24 cellular contexts compared by ENCODE assay signal in the genomic region with DNA sequence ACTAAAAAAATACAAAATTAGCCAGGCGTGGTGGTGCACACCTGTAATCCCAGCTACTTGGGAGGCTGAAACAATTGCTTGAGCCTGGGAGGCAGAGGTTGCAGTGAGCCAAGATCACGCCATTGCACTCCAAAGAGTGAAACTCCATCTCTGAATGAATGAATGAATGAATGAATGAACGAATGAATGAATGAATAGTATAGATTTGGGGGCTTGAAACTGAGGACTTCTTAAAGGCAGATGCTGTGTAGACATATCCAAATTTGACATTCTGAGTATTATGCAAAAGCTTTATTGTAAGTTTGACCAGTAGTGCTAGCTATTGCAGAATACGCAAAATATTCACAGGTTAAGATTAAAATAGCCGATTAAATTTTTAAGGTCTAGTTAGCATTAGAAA. TPM values are rescaled to one million over a fixed set of nuclear protein-coding genes. Genes with fewer than 3 reads are reported as not detected.
A peak's percentile ranks its signal among the peaks of the same experiment; 100 is the strongest.
DNase-seq lines count a peak whose midpoint lies in the region; ATAC-seq, FAIRE-seq and TF ChIP-seq lines count a peak whose summit lies in the region.
"Had no signal": no experiment of that assay in that cellular context is flagged by ENCODE, and none has a peak within 500 bp of the region (broad histone marks: within the 10 kb centered on the region; RNA-seq: fewer than 3 reads in every experiment).

No MANE protein-coding gene starts in this region.

- no peak overlapping the region for H3K4me3 Mint-ChIP-seq in CD8-positive, alpha-beta T cell
- H3K4me3 Mint-ChIP-seq: B cell; CD4-positive, alpha-beta T cell; CD8-positive, alpha-beta memory T cell had no signal

- BruUV-seq in HepG2 (replicated peaks; lab: Mats Ljungman, UMichigan) (no TSS peak), K562 (replicated peaks; lab: Mats Ljungman, UMichigan) (no TSS peak)

- H3K27me3 Mint-ChIP-seq in CD8-positive, alpha-beta T cell (ENCODE audit: low read depth) = no peaks in the 10 kb centered on the region
- H3K27me3 Mint-ChIP-seq: B cell; CD4-positive, alpha-beta T cell; CD8-positive, alpha-beta memory T cell had no signal

- H3K36me3 Mint-ChIP-seq in CD8-positive, alpha-beta T cell = peaks cover 22% of the 10 kb centered on the region

- H3K36me3 ChIP-seq in HepG2 (replicated peaks in 1 of 2; ENCODE audit: control insufficient read depth in 1 of 2, insufficient read depth in 2 of 2, low read length in 2 of 2) (peaks cover 2 to 4% of the 10 kb centered on the region in 2 experiments; a peak in 4 of 5 replicates), right lobe of liver (peaks cover 0 to 12% (median 5%) of the 10 kb centered on the region in 4 donors), K562 (ENCODE audit: control insufficient read depth, insufficient read depth, low read length) (peaks cover 12% of the 10 kb centered on the region)
- H3K36me3 ChIP-seq in CD8-positive, alpha-beta T cell (ENCODE audit: insufficient read depth, low read length) = peaks cover 8% of the 10 kb centered on the region

- no peaks in the 10 kb centered on the region for H3K79me2 ChIP-seq in HepG2 (ENCODE audit: insufficient read depth, low read length)
- no peaks in the 10 kb centered on the region for H3K79me2 ChIP-seq in K562 (ENCODE audit: control insufficient read depth, insufficient read depth, low read length)

- no peak overlapping the region for H3K27ac Mint-ChIP-seq in CD8-positive, alpha-beta T cell
- H3K27ac Mint-ChIP-seq: B cell; CD4-positive, alpha-beta T cell; CD8-positive, alpha-beta memory T cell had no signal

- H3K27ac ChIP-seq in HepG2 (ENCODE audit: extremely low read length, insufficient read depth, low read length) (no peak overlapping the region), right lobe of liver (no peak overlapping the region), VCaP (peak overlapping the region; percentile 62), K562 (ENCODE audit: extremely low read depth, low read depth, low read length) (no peak overlapping the region)
- no peak overlapping the region for H3K27ac ChIP-seq in CD8-positive, alpha-beta T cell (ENCODE audit: low read depth, low read length)
- H3K27ac ChIP-seq: A549; BLaER1 treated with 17β-estradiol and CSF1 and Interleukin-3, amounts not matched to agents 10 nM and 100 nM; C4-2B had no signal

- TF ChIP-seq RAD21 in HepG2 (CRISPR knock-in tag; IDR thresholded peaks at IDR 0.05) = no peak
- TF ChIP-seq RAD21 in K562 (CRISPR knock-in tag; conservative IDR thresholded peaks at IDR 0.05 in 1 of 2, IDR thresholded peaks at IDR 0.05 in 1 of 2) = no peak

- no peaks in the 10 kb centered on the region for H3K27me3 ChIP-seq in HepG2 (ENCODE audit: control insufficient read depth in 1 of 2, insufficient read depth in 2 of 2, low read length in 2 of 2)
- no peaks in the 10 kb centered on the region for H3K27me3 ChIP-seq in right lobe of liver
- H3K27me3 ChIP-seq in K562 (ENCODE audit: control insufficient read depth in 2 of 2, insufficient read depth in 2 of 2, low read length in 2 of 2) = no peaks in the 10 kb centered on the region
- H3K27me3 ChIP-seq in CD8-positive, alpha-beta T cell (ENCODE audit: insufficient read depth, low read length) = no peaks in the 10 kb centered on the region
- H3K27me3 ChIP-seq: BLaER1 treated with 17β-estradiol and CSF1 and Interleukin-3, amounts not matched to agents 10 nM and 100 nM had no signal

- no peaks in the 10 kb centered on the region for H3K9me3 Mint-ChIP-seq in CD8-positive, alpha-beta T cell
- H3K9me3 Mint-ChIP-seq: CD4-positive, alpha-beta T cell; CD8-positive, alpha-beta memory T cell had no signal

- H2AFZ ChIP-seq in HepG2 (ENCODE audit: low read length) = no peak overlapping the region
- H2AFZ ChIP-seq in K562 (ENCODE audit: low read depth, low read length) = no peak overlapping the region

- CTCF ChIA-PET in HepG2 (lab: Yijun Ruan, JAX; ENCODE audit: low intra/inter-chr PET ratio, low total read pairs) = no interaction called here
- CTCF ChIA-PET in K562 (lab: Yijun Ruan, JAX; ENCODE audit: low intra/inter-chr PET ratio) = no interaction called here
- CTCF ChIA-PET in CD8-positive, alpha-beta T cell (lab: Charles Lee) = interaction anchor here (2.3 kb wide), 1 partner anchor 10 kb away, joined by 8 read pairs; no protein-coding TSS in a partner anchor

- ATAC-seq in HepG2 (no peak), right lobe of liver (no peak), K562 (no peak)
- no peak for ATAC-seq in CD8-positive, alpha-beta T cell
- ATAC-seq: A549 had no signal

- no peaks in the 10 kb centered on the region for H3K9me1 ChIP-seq in K562 (ENCODE audit: control insufficient read depth, insufficient read depth, low read length)

- H3K4me2 ChIP-seq in HepG2 (ENCODE audit: low read depth, low read length) (no peak overlapping the region), K562 (ENCODE audit: insufficient read depth, low read length) (no peak overlapping the region)
- H3K4me2 ChIP-seq: A549; BLaER1 treated with 17β-estradiol and CSF1 and Interleukin-3, amounts not matched to agents 10 nM and 100 nM had no signal

- H3K4me1 ChIP-seq in HepG2 (ENCODE audit: insufficient read depth, low read length) (no peaks in the 10 kb centered on the region), right lobe of liver (no peaks in the 10 kb centered on the region), K562 (replicated peaks in 1 of 2; ENCODE audit: control insufficient read depth in 2 of 2, insufficient read depth in 2 of 2, low read length in 2 of 2) (no peaks in the 10 kb centered on the region)
- H3K4me1 ChIP-seq in CD8-positive, alpha-beta T cell (ENCODE audit: insufficient read depth, low read length) = no peaks in the 10 kb centered on the region
- H3K4me1 ChIP-seq: A549; BLaER1 treated with 17β-estradiol and CSF1 and Interleukin-3, amounts not matched to agents 10 nM and 100 nM had no signal

- H3K4me3 ChIP-seq in HepG2 (replicated peaks in 1 of 3; ENCODE audit: insufficient read depth in 1 of 3, low read depth in 2 of 3, low read length in 3 of 3) (no peak overlapping the region), right lobe of liver (no peak overlapping the region), K562 (no peak overlapping the region)
- no peak overlapping the region for H3K4me3 ChIP-seq in CD8-positive, alpha-beta T cell (ENCODE audit: low read depth, low read length)
- H3K4me3 ChIP-seq: A549; BLaER1 treated with 17β-estradiol and CSF1 and Interleukin-3, amounts not matched to agents 10 nM and 100 nM had no signal

- POLR2A ChIA-PET in HepG2 (lab: Yijun Ruan, JAX) = no interaction called here
- POLR2A ChIA-PET in K562 (lab: Yijun Ruan, JAX) = interaction anchor here (0.8 to 1.3 kb wide), 2 partner anchors 13 to 31 kb away, joined by 3 read pairs; a partner anchor contains a TSS
- POLR2A ChIA-PET in CD8-positive, alpha-beta T cell (lab: Charles Lee) = no interaction called here

- H4K20me1 ChIP-seq in HepG2 (ENCODE audit: insufficient read depth, low read length) (no peaks in the 10 kb centered on the region), K562 (replicated peaks; ENCODE audit: control insufficient read depth, insufficient read depth, low read length) (no peaks in the 10 kb centered on the region)

- 69% methylated on average over 5 of the region's 5 CpGs for WGBS in HepG2 (ENCODE audit: low lambda C conversion rate)
- 62% methylated on average over 5 of the region's 5 CpGs for WGBS in right lobe of liver (ENCODE audit: insufficient coverage, low coverage, low lambda C conversion rate, missing lambda C conversion rate)
- WGBS in K562 (ENCODE audit: insufficient coverage, low coverage, missing lambda C conversion rate) = 51% methylated on average over 5 of the region's 5 CpGs

- intact Hi-C loops in HepG2 (cut with micrococcal nuclease; ENCODE audit: unreplicated experiment) = no loop called here
- intact Hi-C loops in right lobe of liver (cut with DNase I) = no loop called here
- intact Hi-C loops in K562 (cut with micrococcal nuclease) = no loop called here
- intact Hi-C loops in CD8-positive, alpha-beta T cell (cut with DNase I, micrococcal nuclease) = no loop called here

- H3K9ac ChIP-seq in HepG2 (ENCODE audit: insufficient read depth, low read depth, low read length) (no peak overlapping the region), K562 (ENCODE audit: insufficient read depth in 1 of 2, low read depth in 2 of 2, low read length in 2 of 2) (no peak overlapping the region)
- H3K9ac ChIP-seq: BLaER1 treated with 17β-estradiol and CSF1 and Interleukin-3, amounts not matched to agents 10 nM and 100 nM had no signal

- FAIRE-seq in HepG2 (lab: Jason Lieb, UNC) (no peak), K562 (lab: Jason Lieb, UNC) (no peak)
- FAIRE-seq: A549, GM12891, GM19239 had no signal

- TF ChIP-seq CTCF in HepG2 (CRISPR knock-in tag; IDR thresholded peaks at IDR 0.05) (no peak), right lobe of liver (IDR thresholded peaks at IDR 0.05) (no peak), VCaP (conservative IDR thresholded peaks at IDR 0.05) (no peak), K562 (IDR thresholded peaks at IDR 0.05 in 2 of 3, conservative IDR thresholded peaks at IDR 0.05 in 1 of 3; ENCODE audit: insufficient read depth in 2 of 3, low read depth in 1 of 3, low read length in 3 of 3) (no peak)
- no peak for TF ChIP-seq CTCF in CD8-positive, alpha-beta T cell (IDR thresholded peaks at IDR 0.05)

- no peak for TF ChIP-seq POLR2A in HepG2 (IDR thresholded peaks at IDR 0.05; ENCODE audit: insufficient read depth in 1 of 2, low read depth in 2 of 2, low read length in 2 of 2)
- no peak for TF ChIP-seq POLR2A in right lobe of liver (IDR thresholded peaks at IDR 0.05)
- no peak for TF ChIP-seq POLR2A in K562 (conservative IDR thresholded peaks at IDR 0.05)

- no peaks in the 10 kb centered on the region for H3K4me1 Mint-ChIP-seq in CD8-positive, alpha-beta T cell (ENCODE audit: low read depth)
- H3K4me1 Mint-ChIP-seq: B cell had no signal

- no peak for DNase-seq in HepG2 (ENCODE audit: low spot score)
- DNase-seq in right lobe of liver = no peak
- DNase-seq in K562 (ENCODE audit: extremely low read depth in 1 of 4, low spot score in 3 of 4) = no peak
- DNase-seq in A172 (ENCODE audit: low spot score) = no peak
- DNase-seq in CD8-positive, alpha-beta T cell = no peak
- DNase-seq: 8988T; AML-193; CD4-positive, alpha-beta T cell; CD8-positive, alpha-beta memory T cell; COR-L47; DMS 273 treated with DMSO at 0.1 percent for 48 hours; DMS153; DMS53; DMS79; DND-41; EL; GDM1 had no signal

- H3K9me3 ChIP-seq in HepG2 (ENCODE audit: low read length) (no peaks in the 10 kb centered on the region), right lobe of liver (no peaks in the 10 kb centered on the region), K562 (replicated peaks; ENCODE audit: control insufficient read depth, insufficient read depth, low read depth, low read length) (no peaks in the 10 kb centered on the region)
- no peaks in the 10 kb centered on the region for H3K9me3 ChIP-seq in CD8-positive, alpha-beta T cell (ENCODE audit: low read length)
- H3K9me3 ChIP-seq: A549; BLaER1 treated with 17β-estradiol and CSF1 and Interleukin-3, amounts not matched to agents 10 nM and 100 nM had no signal

- TF ChIP-seq EP300 in HepG2 (IDR thresholded peaks at IDR 0.05; ENCODE audit: low read depth in 2 of 2, low read length in 2 of 2) = no peak
- TF ChIP-seq EP300 in HepG2 (CRISPR knock-in tag; IDR thresholded peaks at IDR 0.05; ENCODE audit: borderline replicate concordance) = no peak
- TF ChIP-seq EP300 in K562 (IDR thresholded peaks at IDR 0.05; ENCODE audit: low read length) = no peak

- in situ Hi-C loops in HepG2 (cut with HindIII; ENCODE audit: extremely low pct_ligation_motif_present, low pct_unique_long_range_greater_than_20kb) = no loop called here
- in situ Hi-C loops in K562 (cut with MboI) = no loop called here

RNA-seq across cellular contexts. Expression of a gene that starts 30.8 kb away (rescaled TPM):
- 19.4 and 23.5 TPM in 2 replicates for total RNA-seq in HepG2 (2016; rRNA removed; fragmentation: Illumina TruSeq; extraction: Trizol)
- 28.3 and 28.8 TPM in 2 replicates for total RNA-seq in HepG2 (2016; cell fraction: cytosol; rRNA removed; fragmentation: Illumina TruSeq; extraction: Trizol; ENCODE audit: low read depth)
- total RNA-seq in HepG2 (2016; cell fraction: insoluble cytoplasmic fraction; rRNA removed; fragmentation: Illumina TruSeq; extraction: Trizol) = 17.6 and 21.2 TPM in 2 replicates
- 41.5 and 54.6 TPM in 2 replicates for total RNA-seq in HepG2 (2016; cell fraction: membrane; rRNA removed; fragmentation: Illumina TruSeq; extraction: Trizol)
- total RNA-seq in HepG2 (2016; cell fraction: nucleus; rRNA removed; fragmentation: Illumina TruSeq; extraction: Trizol) = 28.2 and 31.4 TPM in 2 replicates
- polyA plus RNA-seq in HepG2 (2011; rRNA removed) = 15.4 and 17.3 TPM in 2 replicates
- 9.8 and 14.0 TPM in 2 replicates for polyA plus RNA-seq in HepG2 (2011; cell fraction: cytosol; rRNA removed)
- polyA plus RNA-seq in HepG2 (2011; cell fraction: nucleus; rRNA removed) = 10.7 and 11.0 TPM in 2 replicates
- 10.8 and 12.8 TPM in 2 replicates for polyA plus RNA-seq in HepG2 (2012)
- 36.8 and 37.8 TPM in 2 replicates for polyA plus RNA-seq in HepG2 (2016; cell fraction: cytosol; fragmentation: Illumina TruSeq; extraction: Trizol; ENCODE audit: low read depth)
- polyA plus RNA-seq in HepG2 (2016; cell fraction: insoluble cytoplasmic fraction; fragmentation: Illumina TruSeq; extraction: Trizol; ENCODE audit: low read depth) = 22.0 and 24.7 TPM in 2 replicates
- 45.3 and 51.8 TPM in 2 replicates for polyA plus RNA-seq in HepG2 (2016; cell fraction: membrane; fragmentation: Illumina TruSeq; extraction: Trizol; ENCODE audit: low read depth)
- 22.5 and 23.7 TPM in 2 replicates for polyA plus RNA-seq in HepG2 (2016; cell fraction: nucleus; fragmentation: Illumina TruSeq; extraction: Trizol; ENCODE audit: insufficient read depth, low read depth)
- polyA minus RNA-seq in HepG2 (2011; rRNA and poly(A)+ RNA removed; ENCODE audit: low replicate concordance) = 13.2 and 58.2 TPM in 2 replicates
- polyA minus RNA-seq in HepG2 (2011; cell fraction: cytosol; rRNA and poly(A)+ RNA removed) = 15.7 and 18.9 TPM in 2 replicates
- polyA minus RNA-seq in HepG2 (2011; cell fraction: nucleus; rRNA and poly(A)+ RNA removed) = 45.2 and 45.3 TPM in 2 replicates
- total RNA-seq in right lobe of liver = 10 to 100 TPM; 17.4 to 29.9 (median 22.4) TPM
- 99.4 and 111 TPM in 2 replicates for total RNA-seq in K562 (2011; cell fraction: chromatin; rRNA removed; ENCODE audit: low replicate concordance)
- total RNA-seq in K562 (2011; cell fraction: nucleolus; rRNA removed) = 89.4 and 90.1 TPM in 2 replicates
- total RNA-seq in K562 (2011; cell fraction: nucleoplasm; rRNA removed) = 107 and 111 TPM in 2 replicates
- 45.5 and 46.1 TPM in 2 replicates for total RNA-seq in K562 (2014; rRNA removed)
- 23.9 and 24.9 TPM in 2 replicates for total RNA-seq in K562 (2014; rRNA removed; fragmentation: Illumina TruSeq; extraction: Trizol)
- total RNA-seq in K562 (2015; rRNA removed; fragmentation: Illumina TruSeq; extraction: Trizol) = 36.9 and 37.2 TPM in 2 replicates
- total RNA-seq in K562 (2021) = 31.1 and 34.1 TPM in 2 replicates
- polyA plus RNA-seq in K562 (2011; rRNA removed) = 32.7 and 52.8 TPM in 2 replicates
- polyA plus RNA-seq in K562 (2011; cell fraction: cytosol; rRNA removed) = 26.2 and 27.3 TPM in 2 replicates
- polyA plus RNA-seq in K562 (2011; cell fraction: nucleus; rRNA removed) = 40.7 and 45.7 TPM in 2 replicates
- polyA plus RNA-seq in K562 (2012) = 42.1 and 46.6 TPM in 2 replicates
- polyA plus RNA-seq in K562 (2014; fragmentation: Illumina TruSeq; extraction: Trizol) = 41.7 and 56.3 TPM in 2 replicates
- polyA plus RNA-seq in K562 (2014; fragmentation: Nextera tagmentation; extraction: Ambion mirVana) = 10 to 100 TPM; 30.9 to 47.6 TPM
- polyA plus RNA-seq in K562 (2014; rRNA removed) = 28.4 and 42.3 TPM in 2 replicates
- 59.1 and 77.6 TPM in 2 replicates for polyA minus RNA-seq in K562 (2011; rRNA and poly(A)+ RNA removed)
- 21.3 and 32.6 TPM in 2 replicates for polyA minus RNA-seq in K562 (2011; cell fraction: cytosol; rRNA and poly(A)+ RNA removed)
- 66.8 and 85.0 TPM in 2 replicates for polyA minus RNA-seq in K562 (2011; cell fraction: nucleus; rRNA and poly(A)+ RNA removed)
- 11.9 and 12.9 TPM in 2 replicates for total RNA-seq in A172 (2014; rRNA removed; shearing (Covaris generic))
- total RNA-seq in CD8-positive, alpha-beta T cell = 1 to 10 TPM; 4.4 to 5.0 TPM
